12 cellular contexts compared by ENCODE assay signal in the genomic region with DNA sequence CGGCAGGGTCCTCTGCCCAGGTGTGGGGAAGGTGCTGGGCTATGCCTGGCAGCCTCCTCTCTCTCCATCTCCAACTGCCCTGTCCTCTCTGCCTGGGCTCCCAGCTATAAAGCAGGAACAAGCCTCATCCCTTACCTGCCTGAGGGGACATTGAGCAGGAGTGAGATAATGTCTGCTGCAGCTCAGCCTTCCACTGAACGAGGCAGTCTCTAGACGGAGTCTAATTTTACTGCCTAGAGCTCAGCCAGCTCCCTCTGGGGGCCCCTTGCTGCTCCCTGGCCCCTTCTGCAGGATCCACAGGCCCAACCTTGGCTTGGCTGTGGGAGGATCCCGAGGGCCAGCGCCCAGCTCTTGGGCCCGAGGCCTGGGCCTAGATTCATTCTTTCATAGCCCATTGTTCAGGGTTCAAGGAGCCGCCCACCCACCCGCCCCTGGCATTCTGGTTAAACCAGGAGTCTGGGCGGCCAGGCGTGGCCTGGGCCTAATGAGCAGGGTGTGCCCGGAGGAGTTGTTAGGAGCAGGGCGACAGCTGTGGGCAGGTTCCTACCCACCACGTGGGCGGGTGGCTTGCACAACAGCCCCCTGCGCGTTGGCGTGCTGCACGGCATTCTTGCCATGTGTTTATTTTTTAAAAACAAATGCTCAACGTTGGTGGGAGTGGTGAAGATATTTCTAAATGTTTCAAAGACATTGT. TPM values are rescaled to one million over a fixed set of nuclear protein-coding genes. Genes with fewer than 3 reads are reported as not detected.
DNase-seq lines count a peak whose midpoint lies in the region; ATAC-seq and TF ChIP-seq lines count a peak whose summit lies in the region.
"Had no signal": no experiment of that assay in that cellular context is flagged by ENCODE, and none has a peak within 500 bp of the region (broad histone marks: within the 10 kb centered on the region; RNA-seq: fewer than 3 reads in every experiment).

No MANE protein-coding gene starts in this region.

- peak overlapping the region in 1 of 2 donors; percentile 13 for H3K4me3 ChIP-seq in esophagus (ENCODE audit: low read depth in 1 of 2, low read length in 2 of 2)

- no peak for ATAC-seq in HG02885 (IDR thresholded peaks at IDR 0.05; ENCODE audit: poor library complexity, unreplicated experiment)
- ATAC-seq in activated naive CD8-positive, alpha-beta T cell treated with anti-CD3 and anti-CD28 coated beads, Interleukin-2, amount 50 U/mL, for 24 hours, result no peak
- ATAC-seq: PC-3, sciatic nerve had no signal

- H3K27me3 Mint-ChIP-seq in nephron (ENCODE audit: low read depth), result no peaks in the 10 kb centered on the region
- no peaks in the 10 kb centered on the region for H3K27me3 Mint-ChIP-seq in activated naive CD8-positive, alpha-beta T cell treated with anti-CD3 and anti-CD28 coated beads, Interleukin-2, amount 50 U/mL, for 24 hours
- H3K27me3 Mint-ChIP-seq: CD4-positive, CD25-positive, alpha-beta regulatory T cell had no signal

- peak overlapping the region; percentile 75 to 94 for H3K27ac ChIP-seq in esophagus (ENCODE audit: low read depth in 2 of 2, low read length in 1 of 2)

- no peak overlapping the region for H3K4me3 Mint-ChIP-seq in nephron
- no peak overlapping the region for H3K4me3 Mint-ChIP-seq in activated naive CD8-positive, alpha-beta T cell treated with anti-CD3 and anti-CD28 coated beads, Interleukin-2, amount 50 U/mL, for 24 hours
- H3K4me3 Mint-ChIP-seq: CD4-positive, CD25-positive, alpha-beta regulatory T cell had no signal

- H3K9me3 Mint-ChIP-seq in nephron, result peaks cover 9% of the 10 kb centered on the region
- H3K9me3 Mint-ChIP-seq in activated naive CD8-positive, alpha-beta T cell treated with anti-CD3 and anti-CD28 coated beads, Interleukin-2, amount 50 U/mL, for 24 hours, result peaks cover 6% of the 10 kb centered on the region

- DNase-seq in AG20443 (ENCODE audit: low spot score) (peak; percentile 67), LoVo (ENCODE audit: low spot score) (peak; percentile 70), NCI-H128 (lab: John Stamatoyannopoulos, UW; ENCODE audit: unreplicated experiment) (no peak)
- DNase-seq in stimulated activated CD4-positive, alpha-beta T cell treated with anti-CD3 and anti-CD28 coated beads, Interleukin-12 subunit alpha, Interleukin-12 subunit beta, amount 100 ng/mL, for 4 hours, result no peak
- DNase-seq in activated naive CD8-positive, alpha-beta T cell treated with anti-CD3 and anti-CD28 coated beads, Interleukin-2, amount 50 U/mL, for 24 hours, result no peak
- DNase-seq: CD4-positive, CD25-positive, alpha-beta regulatory T cell; hippocampal formation; PC-3 had no signal

- H3K4me1 ChIP-seq in esophagus (ENCODE audit: control insufficient read depth in 2 of 2, insufficient read depth in 2 of 2, low read length in 1 of 2), result peaks cover 0 to 19% of the 10 kb centered on the region in 2 donors

- peak overlapping the region; percentile 31 to 85 (median 61) for H3K27ac Mint-ChIP-seq in nephron
- H3K27ac Mint-ChIP-seq in activated naive CD8-positive, alpha-beta T cell treated with anti-CD3 and anti-CD28 coated beads, Interleukin-2, amount 50 U/mL, for 24 hours, result no peak overlapping the region
- H3K27ac Mint-ChIP-seq: CD4-positive, CD25-positive, alpha-beta regulatory T cell had no signal

- H3K36me3 ChIP-seq in esophagus (ENCODE audit: control insufficient read depth in 2 of 2, insufficient read depth in 2 of 2, low read length in 1 of 2), result no peaks in the 10 kb centered on the region

- WGBS in esophagus, 2 donors, result 53 to 55% methylated on average over 19 of the region's 19 CpGs

- H3K36me3 Mint-ChIP-seq in nephron (ENCODE audit: low read depth), result no peaks in the 10 kb centered on the region
- no peaks in the 10 kb centered on the region for H3K36me3 Mint-ChIP-seq in activated naive CD8-positive, alpha-beta T cell treated with anti-CD3 and anti-CD28 coated beads, Interleukin-2, amount 50 U/mL, for 24 hours (ENCODE audit: low read depth)
- H3K36me3 Mint-ChIP-seq: CD4-positive, CD25-positive, alpha-beta regulatory T cell had no signal

- peaks cover 18% of the 10 kb centered on the region for H3K4me1 Mint-ChIP-seq in nephron
- H3K4me1 Mint-ChIP-seq in activated naive CD8-positive, alpha-beta T cell treated with anti-CD3 and anti-CD28 coated beads, Interleukin-2, amount 50 U/mL, for 24 hours, result peaks cover 40% of the 10 kb centered on the region
- H3K4me1 Mint-ChIP-seq: CD4-positive, CD25-positive, alpha-beta regulatory T cell had no signal

- TF ChIP-seq CTCF in nephron (IDR thresholded peaks at IDR 0.05; ENCODE audit: unreplicated experiment in 3 of 3), result no peak

- peaks cover 0 to 1% of the 10 kb centered on the region in 2 donors for H3K9me3 ChIP-seq in esophagus (ENCODE audit: control insufficient read depth in 2 of 2, insufficient read depth in 1 of 2, low read depth in 1 of 2, low read length in 1 of 2)

- no peaks in the 10 kb centered on the region for H3K27me3 ChIP-seq in esophagus (ENCODE audit: control insufficient read depth in 1 of 2, insufficient read depth in 2 of 2, low read length in 2 of 2)

RNA-seq across cellular contexts. Expression of gene FOSL2, which starts 44.6 kb away (rescaled TPM):
- polyA plus RNA-seq in esophagus, result 10 to 100 TPM; 53.2 to 60.0 TPM

RNA-seq across cellular contexts. Expression of gene PLB1, which starts 58.6 kb away (rescaled TPM):
- 1 to 10 TPM in 1 of 2 donors, under 1 TPM in 1; 0.94 to 1.3 TPM for polyA plus RNA-seq in esophagus

Comparison
In these comparisons a context has a peak if more than half of its experiments do, and no peak if none do; other contexts are left out.
1. DNase-seq: peak in AG20443 (single experiment) and LoVo (single experiment); none in NCI-H128 (single experiment), stimulated activated CD4-positive, alpha-beta T cell treated with anti-CD3 and anti-CD28 coated beads, Interleukin-12 subunit alpha, Interleukin-12 subunit beta, amount 100 ng/mL, for 4 hours (single experiment) and activated naive CD8-positive, alpha-beta T cell treated with anti-CD3 and anti-CD28 coated beads, Interleukin-2, amount 50 U/mL, for 24 hours (single experiment).